In the genomic region with DNA sequence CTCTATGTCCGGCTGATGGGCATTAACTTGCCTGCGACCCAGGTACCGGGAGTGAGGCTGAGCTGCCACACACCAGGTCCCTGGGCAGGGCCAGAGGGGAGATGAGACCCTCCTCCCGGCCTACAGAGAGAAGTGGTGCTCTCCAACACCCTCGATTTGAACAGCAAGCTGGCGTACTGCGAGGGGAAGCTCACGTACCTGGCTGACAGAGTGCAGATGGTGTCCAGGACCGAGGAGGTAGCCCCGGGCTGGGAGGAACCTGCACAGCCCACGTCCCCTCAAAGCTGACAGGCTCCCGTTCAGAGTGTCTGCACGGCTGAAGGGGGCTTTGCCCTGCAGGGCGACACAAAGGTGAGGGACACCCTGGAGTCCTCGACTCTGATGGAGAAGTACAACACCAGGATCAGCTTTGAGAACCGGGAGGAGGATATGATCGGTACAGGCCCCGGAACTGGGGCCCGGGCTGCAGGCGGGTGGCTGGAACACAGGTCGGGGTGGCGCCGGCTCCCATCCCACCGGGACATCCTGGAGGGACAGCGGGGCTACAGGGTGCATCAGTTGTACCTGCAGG, we compare ENCODE assay signal across 8 cellular contexts. TPM values are rescaled to one million over a fixed set of nuclear protein-coding genes. Genes with fewer than 3 reads are reported as not detected.
A peak's percentile ranks its signal among the peaks of the same experiment; 100 is the strongest.
DNase-seq lines count a peak whose midpoint lies in the region; ATAC-seq, FAIRE-seq and TF ChIP-seq lines count a peak whose summit lies in the region.

No MANE protein-coding gene starts in this region.

- H3K27ac ChIP-seq in SK-N-MC = no peak overlapping the region
- peak overlapping the region; percentile 82 to 95 for H3K27ac ChIP-seq in prostate gland

- H3K4me1 ChIP-seq in ES-I3 (ENCODE audit: insufficient read depth, low read length) (0 out of 2 replicates have a peak, but pooled peaks cover 8% of the 10 kb centered on the region), prostate gland (replicated peaks) (peaks cover 15% of the 10 kb centered on the region)

- DNase-seq in SK-N-MC (ENCODE audit: low read depth, low spot score) (no peak), fibroblast of pulmonary artery (ENCODE audit: low read depth) (no peak), prostate gland (ENCODE audit: low spot score) (no peak), iPS-NIHi11 (ENCODE audit: low spot score) (no peak), RCC 7860 (ENCODE audit: low spot score) (no peak)
- DNase-seq in activated effector memory CD4-positive, alpha-beta T cell treated with Interleukin-2 at 50 U/mL for 16 hours = no peak

- no peak for TF ChIP-seq CTCF in fibroblast of pulmonary artery (IDR thresholded peaks at IDR 0.05; ENCODE audit: low read length, missing control alignments)
- TF ChIP-seq CTCF in prostate gland (IDR thresholded peaks at IDR 0.05) = no peak

- H3K4me3 ChIP-seq in SK-N-MC (peak overlapping the region; percentile 81), fibroblast of pulmonary artery (replicated peaks; ENCODE audit: low read depth, low read length) (peak overlapping the region; percentile 77), prostate gland (peak overlapping the region; percentile 89 to 95)

- 64% methylated on average over 21 of the region's 25 CpGs for WGBS in prostate gland

- intact Hi-C loops in prostate gland (cut with DNase I) = no loop called here

- H3K9me3 ChIP-seq in ES-I3 (ENCODE audit: control insufficient read depth, insufficient read depth, low read length) = no peaks in the 10 kb centered on the region
- no peaks in the 10 kb centered on the region for H3K9me3 ChIP-seq in SK-N-MC (ENCODE audit: low read depth, low read length)
- H3K9me3 ChIP-seq in prostate gland = no peaks in the 10 kb centered on the region

- FAIRE-seq in RCC 7860 (lab: Jason Lieb, UNC) = no peak

- no peaks in the 10 kb centered on the region for H3K27me3 ChIP-seq in prostate gland (replicated peaks; ENCODE audit: insufficient read depth)

- no peak for TF ChIP-seq POLR2A in prostate gland (IDR thresholded peaks at IDR 0.05)

- no peak for ATAC-seq in GM21576 (IDR thresholded peaks at IDR 0.05; ENCODE audit: unreplicated experiment)

- peak overlapping the region; percentile 97 for H3K9ac ChIP-seq in ES-I3 (ENCODE audit: low read depth, low read length)
- peak overlapping the region; percentile 87 for H3K9ac ChIP-seq in SK-N-MC (ENCODE audit: insufficient read length)

- H3K36me3 ChIP-seq in ES-I3 (ENCODE audit: insufficient read depth, low read length) (0 out of 2 replicates have a peak, but pooled peaks cover 9% of the 10 kb centered on the region), SK-N-MC (ENCODE audit: insufficient read depth, low read length) (peaks cover 21% of the 10 kb centered on the region), prostate gland (no peaks in the 10 kb centered on the region)

RNA-seq across cellular contexts. Expression of gene RABL6, which starts 1.0 kb away (rescaled TPM):
- total RNA-seq in prostate gland = 100 to 1,000 TPM in 1 of 2 donors, 10 to 100 TPM in 1; 76.6 to 124 TPM

RNA-seq across cellular contexts. Expression of gene CCDC183, which starts 10.6 kb away (rescaled TPM):
- 10 to 100 TPM in 1 of 2 donors, 1 to 10 TPM in 1; 9.5 to 45.0 TPM for total RNA-seq in prostate gland

RNA-seq across cellular contexts. Expression of gene TMEM141, which starts 15.6 kb away (rescaled TPM):
- total RNA-seq in prostate gland = 100 to 1,000 TPM; 181 to 335 TPM

RNA-seq across cellular contexts. Expression of gene AJM1, which starts 35.6 kb away (rescaled TPM):
- total RNA-seq in prostate gland = 10 to 100 TPM in 1 of 2 donors, 1 to 10 TPM in 1; 3.6 to 10.1 TPM

RNA-seq across cellular contexts. Expression of gene LCN15, which starts 42.4 kb away (rescaled TPM):
- under 1 TPM in 1 of 2 donors, not detected in 1; 0.40 TPM for total RNA-seq in prostate gland
